ENCODE assay signal across 8 cellular contexts in genomic region chr5:112860929-112861637, GRCh38. TPM values are rescaled to one million over a fixed set of nuclear protein-coding genes. Genes with fewer than 3 reads are reported as not detected.
DNase-seq lines count a peak whose midpoint lies in the region; ATAC-seq and TF ChIP-seq lines count a peak whose summit lies in the region.

Gene SRP19 (plus strand): TSS chr5:112861287. CDS start chr5:112861377, 90 bp downstream.

- in situ Hi-C loops in GM18951 (cut with MboI; ENCODE audit: low sequenced_read_pairs, unreplicated experiment), result no loop called here

- H3K27me3 ChIP-seq in spleen (replicated peaks in 1 of 7), result no peaks in the 10 kb centered on the region

- ATAC-seq in HG03196 (IDR thresholded peaks at IDR 0.05; ENCODE audit: unreplicated experiment), result peak; percentile 99
- peak; percentile 94 for ATAC-seq in activated B cell treated with CpG ODN at 0.5 μM for 24 hours (ENCODE audit: low read depth)

- peaks cover 20 to 47% (median 33%) of the 10 kb centered on the region in 6 donors for H3K4me1 ChIP-seq in spleen

- TF ChIP-seq POLR2A in GM18951 (IDR thresholded peaks at IDR 0.05; ENCODE audit: extremely low read depth, insufficient read depth, insufficient read length) (peak; percentile 85), spleen (IDR thresholded peaks at IDR 0.05) (peak in 1 of 3 donors; percentile 4)

- H3K36me3 ChIP-seq in spleen, result peaks cover 0 to 37% (median 24%) of the 10 kb centered on the region in 6 donors

- no peaks in the 10 kb centered on the region for H3K9me3 Mint-ChIP-seq in activated B cell treated with CpG ODN at 0.5 μM for 24 hours

- H3K36me3 Mint-ChIP-seq in activated B cell treated with CpG ODN at 0.5 μM for 24 hours (ENCODE audit: low read depth), result peaks cover 33% of the 10 kb centered on the region

- peak within 1 kb of the TSS; percentile 96 for H3K27ac Mint-ChIP-seq in activated B cell treated with CpG ODN at 0.5 μM for 24 hours

- TF ChIP-seq CTCF in activated B cell treated with CpG ODN at 0.5 μM for 24 hours (IDR thresholded peaks at IDR 0.05) (no peak), spleen (IDR thresholded peaks at IDR 0.05 in 8 of 11, conservative IDR thresholded peaks at IDR 0.05 in 3 of 11) (peak in 5 of 11 experiments; percentile 27 to 49 (median 31))

- H3K4me3 ChIP-seq in spleen, result peak within 1 kb of the TSS; percentile 75 to 98 (median 88)

- DNase-seq in AG08396 (ENCODE audit: low spot score) (peak; percentile 94), NCI-H345 (lab: John Stamatoyannopoulos, UW) (peak; percentile 95), activated B cell treated with CpG ODN at 0.5 μM for 24 hours (peak; percentile 83), caudate nucleus (lab: John Stamatoyannopoulos, UW) (peak; percentile 53 to 98 (median 91)), inferior parietal cortex (ENCODE audit: extremely low spot score) (peak; percentile 97), spleen (peak; percentile 97)

- CTCF ChIA-PET in activated B cell treated with CpG ODN at 0.5 μM for 24 hours (lab: Charles Lee), result interaction anchor here (0.5 to 1.6 kb wide), 7 partner anchors 11 to 135 kb away, joined by 3 to 10 read pairs (median 3); no protein-coding TSS in a partner anchor

- no peaks in the 10 kb centered on the region for H3K9me3 ChIP-seq in spleen

- peaks cover 4% of the 10 kb centered on the region for H3K27me3 Mint-ChIP-seq in activated B cell treated with CpG ODN at 0.5 μM for 24 hours

- POLR2A ChIA-PET in activated B cell treated with CpG ODN at 0.5 μM for 24 hours (lab: Charles Lee), result interaction anchor here (1.0 to 2.4 kb wide), 10 partner anchors 9 to 338 kb away, joined by 3 to 36 read pairs (median 6); partner anchors contain the start of genes DCP2 and REEP5

- peak within 1 kb of the TSS; percentile 87 for H3K27ac ChIP-seq in caudate nucleus (ENCODE audit: low read depth, low read length)
- peak within 1 kb of the TSS; percentile 37 to 89 (median 82) for H3K27ac ChIP-seq in spleen

- 1 to 2% (median 1%) methylated on average over 34 to 47 of the region's 47 CpGs for WGBS in spleen, 5 donors

- peaks cover 34% of the 10 kb centered on the region for H3K4me1 Mint-ChIP-seq in activated B cell treated with CpG ODN at 0.5 μM for 24 hours

- intact Hi-C loops in activated B cell treated with CpG ODN at 0.5 μM for 24 hours (cut with micrococcal nuclease) (loop anchor here (1.0 to 10.0 kb wide), 10 partner anchors 13 to 1769 kb away; partner anchors contain the start of genes DCP2, NREP, REEP5 and STARD4), spleen (cut with DNase I; ENCODE audit: low total_unique reads) (no loop called here)

- H3K4me3 Mint-ChIP-seq in activated B cell treated with CpG ODN at 0.5 μM for 24 hours, result peak within 1 kb of the TSS; percentile 96

RNA-seq across cellular contexts. Expression of gene SRP19, which starts in this region (rescaled TPM):
- total RNA-seq in activated B cell treated with CpG ODN at 0.5 μM for 24 hours (50.4 and 51.6 TPM in 2 replicates), spleen (10 to 100 TPM; 29.9 to 70.4 (median 35.2) TPM)
- polyA plus RNA-seq in spleen, result 10 to 100 TPM; 75.1 to 90.5 (median 89.6) TPM

Comparison
In these comparisons a context has a peak if more than half of its experiments do, and no peak if none do; other contexts are left out.
1. Peak in every context shown above with its lines: DNase-seq, ATAC-seq, H3K4me3 ChIP-seq and H3K27ac ChIP-seq.